Comparison of ENCODE assay signal across 9 cellular contexts in the genomic region with DNA sequence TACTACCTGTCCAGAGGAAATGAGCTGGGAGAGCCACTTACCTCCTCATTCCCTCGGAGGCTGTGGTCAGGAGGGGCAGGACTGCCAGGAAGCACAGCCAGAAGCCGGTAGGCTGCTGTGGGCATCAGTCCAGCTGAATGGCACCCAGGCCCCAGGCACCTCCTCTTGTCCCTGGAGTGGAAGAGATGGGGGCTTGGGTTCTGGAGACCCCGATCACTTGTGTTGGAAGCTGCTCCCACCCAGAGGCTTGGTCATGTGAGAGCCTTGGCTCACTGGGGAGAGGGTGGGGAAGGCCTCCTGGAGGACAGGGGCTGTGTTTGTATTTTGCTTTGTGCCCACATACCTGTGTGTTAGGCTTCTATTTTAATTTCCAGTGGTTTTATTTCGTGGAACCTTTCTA.
"Had no signal": no experiment of that assay in that cellular context is flagged by ENCODE, and none has a peak within 500 bp of the region (broad histone marks: within the 10 kb centered on the region; RNA-seq: fewer than 3 reads in every experiment).

No MANE protein-coding gene starts in this region.

- H3K27ac ChIP-seq: GM23248, HL-60 had no signal

- H3K36me3 ChIP-seq: HAP-1 had no signal

- H3K9me3 ChIP-seq: HAP-1 had no signal

- ATAC-seq: HCT116, HepG2 had no signal

- FAIRE-seq: HepG2 had no signal

- H3K4me3 ChIP-seq: GM23248, HAP-1 had no signal

- H3K4me1 ChIP-seq: HAP-1 had no signal

- DNase-seq: GM23248, GOT3, H7, HFFc6, KBM-7 had no signal
